ENCODE assay signal across 1 cellular context in genomic region chr13:19780753-19781418, GRCh38.
TF ChIP-seq lines count a peak whose summit lies in the region.

No MANE protein-coding gene starts in this region.

TF ChIP-seq in K562, 482 proteins besides CTCF, POLR2A, EP300 and RAD21 (continued from another document):
- TF ChIP-seq TRIM24 (IDR thresholded peaks at IDR 0.05): peak in 1 of 2 experiments; percentile 29; a peak in 1 of 4 replicates
